8 cellular contexts compared by ENCODE assay signal in genomic region chr17:74454197-74455024, GRCh38. TPM values are rescaled to one million over a fixed set of nuclear protein-coding genes. Genes with fewer than 3 reads are reported as not detected.
DNase-seq lines count a peak whose midpoint lies in the region; ATAC-seq and TF ChIP-seq lines count a peak whose summit lies in the region.

No MANE protein-coding gene starts in this region.

- H2BK5ac ChIP-seq in mesenchymal stem cell (ENCODE audit: low read depth, low read length, poor library complexity, severe bottlenecking) = no peak overlapping the region

- peak overlapping the region in 1 of 2 experiments; percentile 49 for H2BK12ac ChIP-seq in mesenchymal stem cell (ENCODE audit: low read length in 2 of 2)

- CTCF ChIA-PET in CD8-positive, alpha-beta T cell (lab: Charles Lee) = interaction anchor here (0.8 to 13.3 kb wide), 7 partner anchors 10 to 242 kb away, joined by 3 to 136 read pairs (median 9); partner anchors contain the start of gene GPR142

- no peak overlapping the region for H3K27ac ChIP-seq in CD8-positive, alpha-beta T cell (ENCODE audit: low read depth, low read length)
- H3K27ac ChIP-seq in ectodermal cell (ENCODE audit: insufficient read depth, low read depth, low read length, poor library complexity, severe bottlenecking) (peak overlapping the region; percentile 53), mesenchymal stem cell (ENCODE audit: low read length, poor library complexity, severe bottlenecking) (peak overlapping the region; percentile 19), temporal lobe (ENCODE audit: low read depth, low read length) (peak overlapping the region; percentile 89)

- peak overlapping the region; percentile 45 for H2BK15ac ChIP-seq in mesenchymal stem cell (ENCODE audit: low read depth, poor library complexity, severe bottlenecking)

- peak overlapping the region; percentile 39 for H2BK120ac ChIP-seq in mesenchymal stem cell (ENCODE audit: low read depth, low read length)

- no peaks in the 10 kb centered on the region for H3K36me3 Mint-ChIP-seq in CD8-positive, alpha-beta T cell
- H3K36me3 Mint-ChIP-seq in HFFc6 (ENCODE audit: low read depth) = no peaks in the 10 kb centered on the region

- H3K9me3 Mint-ChIP-seq in CD8-positive, alpha-beta T cell = no peaks in the 10 kb centered on the region
- peaks cover 10% of the 10 kb centered on the region for H3K9me3 Mint-ChIP-seq in HFFc6

- H3K23ac ChIP-seq in mesenchymal stem cell (ENCODE audit: low read length in 2 of 2) = no peak overlapping the region

- H2AFZ ChIP-seq in mesenchymal stem cell (ENCODE audit: low read depth, low read length) = peak overlapping the region; percentile 60

- H4K91ac ChIP-seq in mesenchymal stem cell (ENCODE audit: low read length) = peak overlapping the region; percentile 31

- intact Hi-C loops in CD8-positive, alpha-beta T cell (cut with DNase I, micrococcal nuclease) = loop anchor here (1.0 to 10.0 kb wide), 4 partner anchors 25 to 280 kb away; partner anchors contain the start of gene RAB37 (in 1 of the 2)

- no peak overlapping the region for H3K27ac Mint-ChIP-seq in CD8-positive, alpha-beta T cell
- no peak overlapping the region for H3K27ac Mint-ChIP-seq in HFFc6

- TF ChIP-seq CTCF in CD8-positive, alpha-beta T cell (IDR thresholded peaks at IDR 0.05) = no peak
- TF ChIP-seq CTCF in HFFc6 (IDR thresholded peaks at IDR 0.05) = no peak

- no peak overlapping the region for H3K14ac ChIP-seq in mesenchymal stem cell (ENCODE audit: low read length in 2 of 2)

- peak; percentile 13 for ATAC-seq in CD8-positive, alpha-beta T cell
- peak; percentile 48 for ATAC-seq in HG03378 (IDR thresholded peaks at IDR 0.05; ENCODE audit: unreplicated experiment)

- WGBS in ectodermal cell, 2 experiments = 8% methylated on average over 40 of the region's 40 CpGs
- 9% methylated on average over 38 of the region's 40 CpGs for WGBS in mesenchymal stem cell

- peak overlapping the region in 1 of 2 experiments; percentile 64 for H3K4ac ChIP-seq in mesenchymal stem cell (ENCODE audit: low read depth in 1 of 2, low read length in 2 of 2)

- H3K27me3 ChIP-seq in CD8-positive, alpha-beta T cell (ENCODE audit: insufficient read depth, low read length) = no peaks in the 10 kb centered on the region
- H3K27me3 ChIP-seq in ectodermal cell (ENCODE audit: control insufficient read depth, insufficient read depth, low read length, poor library complexity, severe bottlenecking) (peaks cover 25% of the 10 kb centered on the region), mesenchymal stem cell (ENCODE audit: control insufficient read depth in 1 of 2, insufficient read depth in 1 of 2, low read length in 2 of 2) (peaks cover 12 to 35% of the 10 kb centered on the region in 2 experiments)

- H3K36me3 ChIP-seq in CD8-positive, alpha-beta T cell (ENCODE audit: insufficient read depth, low read length) = no peaks in the 10 kb centered on the region
- H3K36me3 ChIP-seq in ectodermal cell (ENCODE audit: control insufficient read depth, insufficient read depth, low read length) (no peaks in the 10 kb centered on the region), mesenchymal stem cell (ENCODE audit: control insufficient read depth in 1 of 2, insufficient read depth in 2 of 2, low read depth in 1 of 2, low read length in 2 of 2) (peaks cover 0 to 18% of the 10 kb centered on the region in 2 experiments)

- peak overlapping the region; percentile 42 for H3K4me3 ChIP-seq in CD8-positive, alpha-beta T cell (ENCODE audit: low read depth, low read length)
- H3K4me3 ChIP-seq in ectodermal cell (ENCODE audit: insufficient read depth, low read depth, low read length) (peak overlapping the region; percentile 7), mesenchymal stem cell (ENCODE audit: insufficient read depth in 1 of 2, low read depth in 1 of 2, low read length in 2 of 2) (peak overlapping the region; percentile 26 to 73)

- H3K4me3 Mint-ChIP-seq in CD8-positive, alpha-beta T cell = peak overlapping the region; percentile 57
- H3K4me3 Mint-ChIP-seq in HFFc6 = no peak overlapping the region

- H3K9ac ChIP-seq in mesenchymal stem cell (ENCODE audit: low read length) = peak overlapping the region; percentile 80

- no peak overlapping the region for H2AK5ac ChIP-seq in mesenchymal stem cell (ENCODE audit: low read length, severe bottlenecking)

- H3K9me3 ChIP-seq in CD8-positive, alpha-beta T cell (ENCODE audit: low read length) = no peaks in the 10 kb centered on the region
- H3K9me3 ChIP-seq in ectodermal cell (ENCODE audit: control insufficient read depth, low read length) (no peaks in the 10 kb centered on the region), mesenchymal stem cell (ENCODE audit: control insufficient read depth, low read length) (no peaks in the 10 kb centered on the region)

- H3K4me1 Mint-ChIP-seq in CD8-positive, alpha-beta T cell (ENCODE audit: low read depth) = peaks cover 26% of the 10 kb centered on the region
- H3K4me1 Mint-ChIP-seq in HFFc6 (ENCODE audit: low read depth) = no peaks in the 10 kb centered on the region

- peak overlapping the region; percentile 54 for H3K4me2 ChIP-seq in mesenchymal stem cell (ENCODE audit: low read length, poor library complexity, severe bottlenecking)

- H3K4me1 ChIP-seq in CD8-positive, alpha-beta T cell (ENCODE audit: insufficient read depth, low read length) = peaks cover 24% of the 10 kb centered on the region
- H3K4me1 ChIP-seq in ectodermal cell (ENCODE audit: control insufficient read depth, insufficient read depth, low read length) (peaks cover 27% of the 10 kb centered on the region), mesenchymal stem cell (ENCODE audit: control insufficient read depth, insufficient read depth, low read depth, low read length) (peaks cover 32% of the 10 kb centered on the region)

- DNase-seq in CD8-positive, alpha-beta T cell = peak in 4 of 7 experiments; percentile 61 to 80 (median 70)
- DNase-seq in GM19240 (ENCODE audit: insufficient read length, low spot score) (peak; percentile 88), RKO (ENCODE audit: low spot score) (peak; percentile 88), mesenchymal stem cell (peak; percentile 75), HFFc6 (no peak)

- POLR2A ChIA-PET in CD8-positive, alpha-beta T cell (lab: Charles Lee) = interaction anchor here (1.3 to 1.6 kb wide), 2 partner anchors 25 to 75 kb away, joined by 3 to 4 read pairs; no protein-coding TSS in a partner anchor

- H3K27me3 Mint-ChIP-seq in CD8-positive, alpha-beta T cell (ENCODE audit: low read depth) = peaks cover 3% of the 10 kb centered on the region
- H3K27me3 Mint-ChIP-seq in HFFc6 (ENCODE audit: insufficient read depth) = peaks cover 9% of the 10 kb centered on the region; the same call in 1 of the 2 replicates

- peaks cover 2% of the 10 kb centered on the region for H3K79me1 ChIP-seq in mesenchymal stem cell (replicated peaks; ENCODE audit: low read length, poor library complexity, severe bottlenecking)

- H4K8ac ChIP-seq in mesenchymal stem cell (ENCODE audit: low read length) = peak overlapping the region; percentile 66

- peak overlapping the region; percentile 46 to 52 for H3K18ac ChIP-seq in mesenchymal stem cell (ENCODE audit: low read depth in 1 of 2, low read length in 2 of 2)

RNA-seq across cellular contexts. Expression of gene CD300A, which starts 12.0 kb away (rescaled TPM):
- 1 to 10 TPM; 3.6 to 4.5 TPM for total RNA-seq in CD8-positive, alpha-beta T cell
- polyA plus RNA-seq in ectodermal cell (2013, experiment 1 of 4) = not detected
- not detected for polyA plus RNA-seq in ectodermal cell (2013, experiment 2 of 4)
- not detected for polyA plus RNA-seq in ectodermal cell (2013, experiment 3 of 4)
- polyA plus RNA-seq in ectodermal cell (2013, experiment 4 of 4) = not detected
- polyA plus RNA-seq in mesenchymal stem cell (2013, experiment 1 of 2) = not detected
- not detected for polyA plus RNA-seq in mesenchymal stem cell (2013, experiment 2 of 2)
- total RNA-seq in temporal lobe = 2.0 TPM
- not detected for total RNA-seq in HFFc6 (2021; fragmentation: NEBNext Ultra II Directional; extraction: Animal tissue kit (Norgen Biotek cat#: 25700))

RNA-seq across cellular contexts. Expression of gene GPRC5C, which starts 22.5 kb away (rescaled TPM):
- total RNA-seq in CD8-positive, alpha-beta T cell = under 1 TPM in 1 of 2 experiments, not detected in 1; 0.33 TPM
- 19.6 TPM for polyA plus RNA-seq in ectodermal cell (2013, experiment 1 of 4)
- polyA plus RNA-seq in ectodermal cell (2013, experiment 2 of 4) = 19.0 TPM
- polyA plus RNA-seq in ectodermal cell (2013, experiment 3 of 4) = 16.2 TPM
- polyA plus RNA-seq in ectodermal cell (2013, experiment 4 of 4) = 18.4 TPM
- polyA plus RNA-seq in mesenchymal stem cell (2013, experiment 1 of 2) = 5.3 TPM
- 5.1 TPM for polyA plus RNA-seq in mesenchymal stem cell (2013, experiment 2 of 2)
- 4.2 TPM for total RNA-seq in temporal lobe
- not detected for total RNA-seq in HFFc6 (2021; fragmentation: NEBNext Ultra II Directional; extraction: Animal tissue kit (Norgen Biotek cat#: 25700))
